ENCODE assay signal across 2 cellular contexts in genomic region chr12:49921936-49922335, GRCh38.
A peak's percentile ranks its signal among the peaks of the same experiment; 100 is the strongest.
TF ChIP-seq lines count a peak whose summit lies in the region.

No MANE protein-coding gene starts in this region.

TF ChIP-seq in HEK293, 187 proteins besides CTCF, POLR2A, EP300 and RAD21:
- TF ChIP-seq ZNF214 (tag by site-specific recombination; IDR thresholded peaks at IDR 0.05; ENCODE audit: borderline replicate concordance) (no peak), PATZ1 (tag by site-specific recombination; IDR thresholded peaks at IDR 0.05) (no peak), KLF1 (tag by site-specific recombination; IDR thresholded peaks at IDR 0.05) (0 out of 2 replicates have a peak, but pooled peaks have one; percentile 29)

TF ChIP-seq in H1, 55 proteins besides CTCF, POLR2A, EP300 and RAD21:
- TF ChIP-seq SIX5 (IDR thresholded peaks at IDR 0.05; ENCODE audit: low read depth, low read length), result no peak
- TF ChIP-seq ASH2L (IDR thresholded peaks at IDR 0.05; ENCODE audit: low read length), result no peak
- TF ChIP-seq GABPA (IDR thresholded peaks at IDR 0.05; ENCODE audit: borderline replicate concordance, insufficient read depth, low read length), result no peak
- no peak for TF ChIP-seq SUZ12 (IDR thresholded peaks at IDR 0.05; ENCODE audit: low read length)
- no peak for TF ChIP-seq TEAD4 (IDR thresholded peaks at IDR 0.05; ENCODE audit: low read depth, low read length)
- no peak for TF ChIP-seq PHF8 (conservative IDR thresholded peaks at IDR 0.05; ENCODE audit: low read depth, low read length)
- no peak for TF ChIP-seq NANOG (IDR thresholded peaks at IDR 0.05; ENCODE audit: insufficient read depth, low read depth, low read length, poor library complexity, severe bottlenecking)
- TF ChIP-seq MAFK (IDR thresholded peaks at IDR 0.05; ENCODE audit: low read depth, low read length), result no peak
- TF ChIP-seq KDM1A (IDR thresholded peaks at IDR 0.05; ENCODE audit: borderline replicate concordance, low read length), result no peak
- no peak for TF ChIP-seq KDM4A (IDR thresholded peaks at IDR 0.05; ENCODE audit: low read depth, low read length, severe bottlenecking)
- TF ChIP-seq MAX (IDR thresholded peaks at IDR 0.05), result no peak
- TF ChIP-seq CHD2 (IDR thresholded peaks at IDR 0.05; ENCODE audit: low read length), result no peak
- no peak for TF ChIP-seq NRF1 (IDR thresholded peaks at IDR 0.05; ENCODE audit: low read depth, low read length)
- TF ChIP-seq EGR1 (IDR thresholded peaks at IDR 0.05; ENCODE audit: borderline replicate concordance, low read depth, low read length), result no peak
